8 cellular contexts compared by ENCODE assay signal in genomic region chrX:118116308-118117068, GRCh38. TPM values are rescaled to one million over a fixed set of nuclear protein-coding genes. Genes with fewer than 3 reads are reported as not detected.
DNase-seq lines count a peak whose midpoint lies in the region; FAIRE-seq and TF ChIP-seq lines count a peak whose summit lies in the region.

Gene KLHL13 (minus strand): TSS chrX:118116810. CDS start chrX:118028473, 88,337 bp downstream.

- peaks cover 17% of the 10 kb centered on the region for H3K27me3 Mint-ChIP-seq in activated CD4-positive, alpha-beta T cell treated with anti-CD3 and anti-CD28 coated beads, Interleukin-2, amount 10 ng/mL, durations not matched to agents 7 days and 5 days
- H3K27me3 Mint-ChIP-seq in progenitor cell of endocrine pancreas: peaks cover 3% of the 10 kb centered on the region

- H3K9me3 Mint-ChIP-seq in activated CD4-positive, alpha-beta T cell treated with anti-CD3 and anti-CD28 coated beads, Interleukin-2, amount 10 ng/mL, durations not matched to agents 7 days and 5 days: no peaks in the 10 kb centered on the region
- H3K9me3 Mint-ChIP-seq in progenitor cell of endocrine pancreas (ENCODE audit: low read depth): peaks cover 14% of the 10 kb centered on the region

- peak within 1 kb of the TSS; percentile 73 for H3K4me3 Mint-ChIP-seq in activated CD4-positive, alpha-beta T cell treated with anti-CD3 and anti-CD28 coated beads, Interleukin-2, amount 10 ng/mL, durations not matched to agents 7 days and 5 days
- H3K4me3 Mint-ChIP-seq in progenitor cell of endocrine pancreas (ENCODE audit: low read depth): peak within 1 kb of the TSS; percentile 88

- peak; percentile 6 for DNase-seq in activated CD4-positive, alpha-beta T cell treated with anti-CD3 and anti-CD28 coated beads, Interleukin-2, amount 10 ng/mL, durations not matched to agents 7 days and 5 days
- no peak for DNase-seq in activated CD4-positive, alpha-beta T cell treated with anti-CD3 and anti-CD28 coated beads, Interleukin-2, amount 50 U/mL, for 4 hours
- DNase-seq in NCI-H146 treated with DMSO at 0.1 percent for 48 hours (lab: John Stamatoyannopoulos, UW; ENCODE audit: unreplicated experiment) (peak; percentile 21), astrocyte of the spinal cord (ENCODE audit: low read depth, low spot score) (peak; percentile 10), hippocampal formation (lab: John Stamatoyannopoulos, UW) (peak; percentile 2 to 34), progenitor cell of endocrine pancreas (ENCODE audit: low spot score, unreplicated experiment) (peak; percentile 35), NCI-H2029 (lab: John Stamatoyannopoulos, UW) (no peak), RCC 7860 (ENCODE audit: low spot score) (no peak)

- no peak for TF ChIP-seq CTCF in astrocyte of the spinal cord (IDR thresholded peaks at IDR 0.05; ENCODE audit: low read depth, low read length)
- TF ChIP-seq CTCF in progenitor cell of endocrine pancreas (IDR thresholded peaks at IDR 0.05; ENCODE audit: unreplicated experiment): no peak

- H3K27ac Mint-ChIP-seq in activated CD4-positive, alpha-beta T cell treated with anti-CD3 and anti-CD28 coated beads, Interleukin-2, amount 10 ng/mL, durations not matched to agents 7 days and 5 days: no peak within 1 kb of the TSS
- peak within 1 kb of the TSS; percentile 77 for H3K27ac Mint-ChIP-seq in progenitor cell of endocrine pancreas

- no peak for FAIRE-seq in RCC 7860 (lab: Jason Lieb, UNC)

- CTCF ChIA-PET in activated CD4-positive, alpha-beta T cell treated with anti-CD3 and anti-CD28 coated beads, Interleukin-2, amount 10 ng/mL, durations not matched to agents 7 days and 5 days (lab: Charles Lee): no interaction called here

- in situ Hi-C loops in astrocyte of the spinal cord (cut with HindIII; ENCODE audit: low sequenced_read_pairs): no loop called here

- H3K4me3 ChIP-seq in astrocyte of the spinal cord (ENCODE audit: low read depth, low read length): peak within 1 kb of the TSS; percentile 57

- H3K36me3 Mint-ChIP-seq in activated CD4-positive, alpha-beta T cell treated with anti-CD3 and anti-CD28 coated beads, Interleukin-2, amount 10 ng/mL, durations not matched to agents 7 days and 5 days (ENCODE audit: low read depth): no peaks in the 10 kb centered on the region
- H3K36me3 Mint-ChIP-seq in progenitor cell of endocrine pancreas (ENCODE audit: insufficient read depth): no peaks in the 10 kb centered on the region

- POLR2A ChIA-PET in activated CD4-positive, alpha-beta T cell treated with anti-CD3 and anti-CD28 coated beads, Interleukin-2, amount 10 ng/mL, durations not matched to agents 7 days and 5 days (lab: Charles Lee): no interaction called here

- H3K4me1 Mint-ChIP-seq in activated CD4-positive, alpha-beta T cell treated with anti-CD3 and anti-CD28 coated beads, Interleukin-2, amount 10 ng/mL, durations not matched to agents 7 days and 5 days: peaks cover 10% of the 10 kb centered on the region
- H3K4me1 Mint-ChIP-seq in progenitor cell of endocrine pancreas (ENCODE audit: low read depth): peaks cover 5% of the 10 kb centered on the region

RNA-seq across cellular contexts. Expression of gene KLHL13, which starts in this region (rescaled TPM):
- total RNA-seq in activated CD4-positive, alpha-beta T cell treated with anti-CD3 and anti-CD28 coated beads, Interleukin-2, amount 10 ng/mL, durations not matched to agents 7 days and 5 days: under 1 TPM; 0.27 to 0.35 TPM
- 5.6 and 6.3 TPM in 2 replicates for total RNA-seq in progenitor cell of endocrine pancreas

Comparison
In these comparisons a context has a peak if more than half of its experiments do, and no peak if none do; other contexts are left out.
1. Peak in DNase-seq in activated CD4-positive, alpha-beta T cell treated with anti-CD3 and anti-CD28 coated beads, Interleukin-2, amount 10 ng/mL, durations not matched to agents 7 days and 5 days; RNA of the gene not detected or under 1 TPM.
2. DNase-seq: peak in NCI-H146 treated with DMSO at 0.1 percent for 48 hours (single experiment), astrocyte of the spinal cord (single experiment), hippocampal formation (2 of 2) and progenitor cell of endocrine pancreas (single experiment); none in activated CD4-positive, alpha-beta T cell treated with anti-CD3 and anti-CD28 coated beads, Interleukin-2, amount 50 U/mL, for 4 hours (0 of 2), NCI-H2029 (single experiment) and RCC 7860 (single experiment).